ENCODE assay signal across 17 cellular contexts in genomic region chr4:91622925-91623600, GRCh38.
DNase-seq lines count a peak whose midpoint lies in the region; ATAC-seq and TF ChIP-seq lines count a peak whose summit lies in the region.
"Had no signal": no experiment of that assay in that cellular context is flagged by ENCODE, and none has a peak within 500 bp of the region (broad histone marks: within the 10 kb centered on the region; RNA-seq: fewer than 3 reads in every experiment).

No MANE protein-coding gene starts in this region.

- no peak overlapping the region for H3K27ac ChIP-seq in right cardiac atrium (ENCODE audit: low read length)
- H3K27ac ChIP-seq in iPS-20b (ENCODE audit: low read length), result no peak overlapping the region

- intact Hi-C loops in right cardiac atrium (cut with DNase I) (no loop called here), Right ventricle myocardium inferior (cut with DNase I) (no loop called here)

- no peaks in the 10 kb centered on the region for H3K36me3 ChIP-seq in iPS-20b (ENCODE audit: insufficient read depth, low read depth, low read length)

- no peak overlapping the region for H3K9ac ChIP-seq in iPS-20b (ENCODE audit: low read depth, low read length)

- H3K4me1 Mint-ChIP-seq in WTC11, result peaks cover 51% of the 10 kb centered on the region
- H3K4me1 Mint-ChIP-seq: B cell had no signal

- H3K27ac Mint-ChIP-seq in WTC11, result peak overlapping the region; percentile 100
- H3K27ac Mint-ChIP-seq: B cell; CD4-positive, alpha-beta T cell; HFFc6 had no signal

- H3K4me1 ChIP-seq in right cardiac atrium (ENCODE audit: control insufficient read depth, insufficient read depth, low read length) (no peaks in the 10 kb centered on the region), iPS-20b (ENCODE audit: insufficient read depth, low read length) (peaks cover 9% of the 10 kb centered on the region; the same call in 1 of the 2 replicates)

- H3K36me3 Mint-ChIP-seq in WTC11, result peaks cover 56% of the 10 kb centered on the region

- H3K27me3 ChIP-seq in right cardiac atrium (ENCODE audit: control insufficient read depth, insufficient read depth) (no peaks in the 10 kb centered on the region), iPS-20b (ENCODE audit: insufficient read depth, low read length) (no peaks in the 10 kb centered on the region)

- H3K9me3 ChIP-seq in right cardiac atrium (ENCODE audit: control insufficient read depth, low read length) (no peaks in the 10 kb centered on the region), iPS-20b (ENCODE audit: insufficient read depth, low read depth, low read length) (no peaks in the 10 kb centered on the region; the same call in 1 of the 2 replicates)

- POLR2A ChIA-PET in WTC11 (lab: Charles Lee), result no interaction called here

- DNase-seq in right cardiac atrium (peak in 2 of 3 donors; percentile 7 to 20), Right ventricle myocardium inferior (ENCODE audit: missing footprints) (no peak), WTC11 (ENCODE audit: low spot score) (peak; percentile 34), activated gamma-delta T cell treated with Interleukin-2 at 50 U/mL for 16 hours (no peak), SKM-1 (lab: John Stamatoyannopoulos, UW; ENCODE audit: unreplicated experiment) (no peak)
- DNase-seq: 8988T; ACHN; C1 segment of cervical spinal cord; Calu3; CD4-positive, alpha-beta T cell; DMS 273 treated with DMSO at 0.1 percent for 48 hours; HCEC 1CT; HFFc6 had no signal

- no peak for TF ChIP-seq CTCF in WTC11 (IDR thresholded peaks at IDR 0.05)

- H3K4me3 ChIP-seq in right cardiac atrium (ENCODE audit: low read length), result no peak overlapping the region
- H3K4me3 ChIP-seq in iPS-20b (ENCODE audit: low read length), result peak overlapping the region; percentile 10; the same call in 1 of the 2 replicates
- H3K4me3 ChIP-seq: GM12878 had no signal

- no peaks in the 10 kb centered on the region for H3K9me3 Mint-ChIP-seq in WTC11

- peak overlapping the region; percentile 100 for H3K4me3 Mint-ChIP-seq in WTC11
- H3K4me3 Mint-ChIP-seq: B cell; CD4-positive, alpha-beta T cell; HFFc6 had no signal

- 66% methylated on average over 3 of the region's 3 CpGs for WGBS in right cardiac atrium

- CTCF ChIA-PET in WTC11 (lab: Charles Lee), result no interaction called here

- no peaks in the 10 kb centered on the region; the same call in 1 of the 2 replicates for H3K27me3 Mint-ChIP-seq in WTC11 (ENCODE audit: low read depth)
- H3K27me3 Mint-ChIP-seq: B cell; CD4-positive, alpha-beta T cell had no signal

- ATAC-seq in right cardiac atrium (no peak), Right ventricle myocardium inferior (no peak), WTC11 (peak; percentile 89), HG03135 (IDR thresholded peaks at IDR 0.05; ENCODE audit: unreplicated experiment) (no peak)
- ATAC-seq: GM12878 had no signal

TF ChIP-seq in WTC11, 78 proteins besides CTCF, POLR2A, EP300 and RAD21:
- TF ChIP-seq STAT6 (CRISPR knock-in tag; conservative IDR thresholded peaks at IDR 0.05; ENCODE audit: low read depth) (no peak), ZNF532 (CRISPR knock-in tag; IDR thresholded peaks at IDR 0.05; ENCODE audit: borderline replicate concordance) (no peak), FOXP1 (CRISPR knock-in tag; IDR thresholded peaks at IDR 0.05; ENCODE audit: borderline replicate concordance) (no peak), ELF4 (CRISPR knock-in tag; IDR thresholded peaks at IDR 0.05; ENCODE audit: low read depth) (no peak), NR2C2 (CRISPR knock-in tag; IDR thresholded peaks at IDR 0.05) (no peak)
TF ChIP-seq in WTC11: peak in this region for 0.

Comparison
In these comparisons a context has a peak if more than half of its experiments do, and no peak if none do; other contexts are left out.
1. DNase-seq: peak in right cardiac atrium (2 of 3) and WTC11 (single experiment); none in Right ventricle myocardium inferior (single experiment), activated gamma-delta T cell treated with Interleukin-2 at 50 U/mL for 16 hours (single experiment) and SKM-1 (single experiment).